In the genomic region with DNA sequence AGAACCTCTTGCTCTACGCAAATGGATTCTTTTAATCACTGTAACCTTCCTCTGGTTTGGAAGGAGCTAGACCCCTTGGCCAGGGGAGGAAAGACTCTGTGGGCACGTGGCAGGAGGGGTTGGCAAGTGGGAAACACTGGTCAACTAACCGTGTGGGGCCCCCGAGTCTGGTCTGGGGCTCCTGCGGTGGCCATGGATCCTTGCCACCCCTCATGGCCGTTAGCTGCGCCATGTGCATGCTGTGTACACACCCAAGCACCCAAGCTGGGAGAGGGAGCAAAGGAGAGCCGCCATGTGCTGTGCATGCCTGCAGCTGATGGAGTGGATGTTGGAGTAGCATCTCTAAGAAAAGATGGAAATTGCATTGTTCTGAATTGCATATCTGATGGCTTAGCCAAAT, we compare ENCODE assay signal across 25 cellular contexts.
DNase-seq lines count a peak whose midpoint lies in the region; ATAC-seq, FAIRE-seq and TF ChIP-seq lines count a peak whose summit lies in the region.
"Had no signal": no experiment of that assay in that cellular context is flagged by ENCODE, and none has a peak within 500 bp of the region (broad histone marks: within the 10 kb centered on the region; RNA-seq: fewer than 3 reads in every experiment).

No MANE protein-coding gene starts in this region.

- intact Hi-C loops in activated CD4-positive, alpha-beta T cell treated with anti-CD3 and anti-CD28 coated beads, Interleukin-2, amount 10 ng/mL, durations not matched to agents 24 days and 14 days (cut with micrococcal nuclease): loop anchor here (10.0 kb wide), 1 partner anchor 218 kb away; no protein-coding TSS in a partner anchor
- intact Hi-C loops in aorta (cut with DNase I): no loop called here

- H3K4ac ChIP-seq in neuronal stem cell (ENCODE audit: low read length): no peak overlapping the region

- H4K91ac ChIP-seq in neuronal stem cell (ENCODE audit: low read depth, low read length, poor library complexity): peak overlapping the region; percentile 90

- H2BK12ac ChIP-seq in neuronal stem cell (ENCODE audit: low read length): no peak overlapping the region

- no peak for TF ChIP-seq CTCF in astrocyte (IDR thresholded peaks at IDR 0.05; ENCODE audit: insufficient read depth, low read depth, low read length)

- H2BK120ac ChIP-seq in neuronal stem cell (ENCODE audit: low read depth, low read length): no peak overlapping the region

- peaks cover 10% of the 10 kb centered on the region for H3K9me3 Mint-ChIP-seq in activated CD4-positive, alpha-beta T cell treated with anti-CD3 and anti-CD28 coated beads, Interleukin-2, amount 10 ng/mL, durations not matched to agents 24 days and 14 days
- H3K9me3 Mint-ChIP-seq in activated CD4-positive, alpha-beta T cell treated with anti-CD3 and anti-CD28 coated beads, Interleukin-2, amount 10 ng/mL, durations not matched to agents 7 days and 5 days: peaks cover 2% of the 10 kb centered on the region
- H3K9me3 Mint-ChIP-seq in astrocyte (ENCODE audit: unreplicated experiment): peaks cover 3% of the 10 kb centered on the region
- H3K9me3 Mint-ChIP-seq: CD4-positive, alpha-beta T cell; CD8-positive, alpha-beta memory T cell had no signal

- H2AK5ac ChIP-seq in neuronal stem cell (ENCODE audit: low read depth, low read length): no peak overlapping the region

- H2BK5ac ChIP-seq in neuronal stem cell (ENCODE audit: low read length): no peak overlapping the region

- no peak overlapping the region for H4K8ac ChIP-seq in neuronal stem cell (ENCODE audit: low read depth, low read length)

- no peak for FAIRE-seq in astrocyte (lab: Jason Lieb, UNC)
- FAIRE-seq: A204.1, D721Med, GM12878, H1 had no signal

- H3K23ac ChIP-seq in neuronal stem cell (ENCODE audit: low read depth, low read length, poor library complexity): no peak overlapping the region

- CTCF ChIA-PET in activated CD4-positive, alpha-beta T cell treated with anti-CD3 and anti-CD28 coated beads, Interleukin-2, amount 10 ng/mL, durations not matched to agents 7 days and 5 days (lab: Charles Lee): no interaction called here

- no peaks in the 10 kb centered on the region for H3K79me2 ChIP-seq in astrocyte (ENCODE audit: insufficient read depth, low read length)

- H3K27ac ChIP-seq in astrocyte (ENCODE audit: low read depth, low read length): peak overlapping the region; percentile 67
- no peak overlapping the region for H3K27ac ChIP-seq in neuronal stem cell (replicated peaks; ENCODE audit: low read length)
- H3K27ac ChIP-seq in aorta (ENCODE audit: low read depth in 1 of 2, low read length in 2 of 2): no peak overlapping the region
- H3K27ac ChIP-seq: 22Rv1 had no signal

- no CpG with 5 or more reads among the region's 8 CpGs for WGBS in neuronal stem cell (ENCODE audit: extremely low coverage in 2 of 2, insufficient read length in 2 of 2, insufficient replicate concordance in 1 of 2), 2 donors
- WGBS in aorta, 2 donors: 89 to 93% methylated on average over 8 of the region's 8 CpGs

- no peak overlapping the region for H2AFZ ChIP-seq in astrocyte (ENCODE audit: low read depth, low read length)
- no peak overlapping the region for H2AFZ ChIP-seq in neuronal stem cell (ENCODE audit: low read length)

- peak; percentile 37 for DNase-seq in activated CD4-positive, alpha-beta T cell treated with anti-CD3 and anti-CD28 coated beads, Interleukin-2, amount 10 ng/mL, durations not matched to agents 24 days and 14 days
- no peak for DNase-seq in activated CD4-positive, alpha-beta T cell treated with anti-CD3 and anti-CD28 coated beads, Interleukin-2, amount 10 ng/mL, durations not matched to agents 7 days and 5 days
- DNase-seq in astrocyte (ENCODE audit: low read depth) (no peak), neuronal stem cell (ENCODE audit: low spot score) (no peak), aorta (no peak), activated gamma-delta T cell treated with Interleukin-2 at 50 U/mL for 16 hours (no peak), AG20443 (ENCODE audit: low spot score) (no peak), NCI-H2029 treated with DMSO at 0.1 percent for 48 hours (lab: John Stamatoyannopoulos, UW) (no peak)
- DNase-seq: AML-193; BE2C; CD4-positive, alpha-beta T cell; CD8-positive, alpha-beta memory T cell; DMS 273 treated with DMSO at 0.1 percent for 48 hours; DMS79; EL; GDM1; H7; HCEC 1CT had no signal

- no peak overlapping the region for H3K4me3 ChIP-seq in astrocyte (ENCODE audit: insufficient read depth, low read depth, low read length)
- no peak overlapping the region for H3K4me3 ChIP-seq in neuronal stem cell (ENCODE audit: low read length in 2 of 2)
- H3K4me3 ChIP-seq in aorta (ENCODE audit: low read length in 2 of 2): no peak overlapping the region
- H3K4me3 ChIP-seq: BLaER1 treated with 17β-estradiol and CSF1 and Interleukin-3, amounts not matched to agents 10 nM and 100 nM; GM12878 had no signal

- peak overlapping the region; percentile 2 for H3K9ac ChIP-seq in astrocyte (ENCODE audit: low read length)
- H3K9ac ChIP-seq in neuronal stem cell (ENCODE audit: low read depth, low read length, poor library complexity): no peak overlapping the region
- H3K9ac ChIP-seq: BLaER1 treated with 17β-estradiol and CSF1 and Interleukin-3, amounts not matched to agents 10 nM and 100 nM had no signal

- ATAC-seq in aorta (ENCODE audit: low FRiP score): peak; percentile 20
- ATAC-seq: GM12878 had no signal

- H3K27me3 ChIP-seq in astrocyte (ENCODE audit: insufficient read depth, low read length) (no peaks in the 10 kb centered on the region), neuronal stem cell (ENCODE audit: control insufficient read depth in 3 of 3, insufficient read depth in 3 of 3, low read depth in 1 of 3, low read length in 3 of 3) (no peaks in the 10 kb centered on the region), aorta (ENCODE audit: control insufficient read depth in 1 of 2, insufficient read depth in 2 of 2, low read length in 1 of 2) (no peaks in the 10 kb centered on the region)
- H3K27me3 ChIP-seq: BE2C; BLaER1 treated with 17β-estradiol and CSF1 and Interleukin-3, amounts not matched to agents 10 nM and 100 nM had no signal

- H3K9me3 ChIP-seq in astrocyte (ENCODE audit: insufficient read depth, low read depth, low read length) (no peaks in the 10 kb centered on the region), neuronal stem cell (replicated peaks in 1 of 2; ENCODE audit: control insufficient read depth in 2 of 2, insufficient read depth in 1 of 2, low read depth in 1 of 2, low read length in 2 of 2) (no peaks in the 10 kb centered on the region), aorta (ENCODE audit: control insufficient read depth, low read length) (no peaks in the 10 kb centered on the region)
- H3K9me3 ChIP-seq: BE2C had no signal

- H3K79me1 ChIP-seq in neuronal stem cell (ENCODE audit: low read depth, low read length): no peaks in the 10 kb centered on the region

- no peak overlapping the region for H3K27ac Mint-ChIP-seq in activated CD4-positive, alpha-beta T cell treated with anti-CD3 and anti-CD28 coated beads, Interleukin-2, amount 10 ng/mL, durations not matched to agents 24 days and 14 days
- H3K27ac Mint-ChIP-seq in activated CD4-positive, alpha-beta T cell treated with anti-CD3 and anti-CD28 coated beads, Interleukin-2, amount 10 ng/mL, durations not matched to agents 7 days and 5 days: no peak overlapping the region
- no peak overlapping the region for H3K27ac Mint-ChIP-seq in astrocyte (ENCODE audit: unreplicated experiment)
- H3K27ac Mint-ChIP-seq: CD14-positive monocyte; CD4-positive, alpha-beta T cell; CD8-positive, alpha-beta memory T cell had no signal

- H3K4me2 ChIP-seq in astrocyte (ENCODE audit: low read length) (peak overlapping the region; percentile 66), neuronal stem cell (ENCODE audit: insufficient read depth, low read length, poor library complexity, severe bottlenecking) (no peak overlapping the region)

- no peaks in the 10 kb centered on the region for H3K27me3 Mint-ChIP-seq in activated CD4-positive, alpha-beta T cell treated with anti-CD3 and anti-CD28 coated beads, Interleukin-2, amount 10 ng/mL, durations not matched to agents 24 days and 14 days
- H3K27me3 Mint-ChIP-seq in activated CD4-positive, alpha-beta T cell treated with anti-CD3 and anti-CD28 coated beads, Interleukin-2, amount 10 ng/mL, durations not matched to agents 7 days and 5 days: no peaks in the 10 kb centered on the region
- peaks cover 2% of the 10 kb centered on the region for H3K27me3 Mint-ChIP-seq in astrocyte (ENCODE audit: low read depth, unreplicated experiment)
- H3K27me3 Mint-ChIP-seq: CD4-positive, alpha-beta T cell had no signal

- H4K20me1 ChIP-seq in astrocyte (ENCODE audit: insufficient read depth, low read length): no peaks in the 10 kb centered on the region
- H4K20me1 ChIP-seq: BLaER1 treated with 17β-estradiol and CSF1 and Interleukin-3, amounts not matched to agents 10 nM and 100 nM had no signal

- H3K4me3 Mint-ChIP-seq in activated CD4-positive, alpha-beta T cell treated with anti-CD3 and anti-CD28 coated beads, Interleukin-2, amount 10 ng/mL, durations not matched to agents 24 days and 14 days: no peak overlapping the region
- no peak overlapping the region for H3K4me3 Mint-ChIP-seq in activated CD4-positive, alpha-beta T cell treated with anti-CD3 and anti-CD28 coated beads, Interleukin-2, amount 10 ng/mL, durations not matched to agents 7 days and 5 days
- no peak overlapping the region for H3K4me3 Mint-ChIP-seq in astrocyte (ENCODE audit: unreplicated experiment)
- H3K4me3 Mint-ChIP-seq: CD14-positive monocyte; CD4-positive, alpha-beta T cell; CD8-positive, alpha-beta memory T cell had no signal

- no peaks in the 10 kb centered on the region for H3K36me3 Mint-ChIP-seq in activated CD4-positive, alpha-beta T cell treated with anti-CD3 and anti-CD28 coated beads, Interleukin-2, amount 10 ng/mL, durations not matched to agents 24 days and 14 days (ENCODE audit: low read depth)
- H3K36me3 Mint-ChIP-seq in activated CD4-positive, alpha-beta T cell treated with anti-CD3 and anti-CD28 coated beads, Interleukin-2, amount 10 ng/mL, durations not matched to agents 7 days and 5 days (ENCODE audit: low read depth): no peaks in the 10 kb centered on the region
- no peaks in the 10 kb centered on the region for H3K36me3 Mint-ChIP-seq in astrocyte (ENCODE audit: low read depth, unreplicated experiment)
- H3K36me3 Mint-ChIP-seq: CD14-positive monocyte; CD8-positive, alpha-beta memory T cell had no signal

- H3K36me3 ChIP-seq in astrocyte (ENCODE audit: insufficient read depth, low read length) (no peaks in the 10 kb centered on the region), neuronal stem cell (replicated peaks in 1 of 2; ENCODE audit: control insufficient read depth in 2 of 2, insufficient read depth in 2 of 2, low read length in 2 of 2) (no peaks in the 10 kb centered on the region), aorta (ENCODE audit: control insufficient read depth in 1 of 2, insufficient read depth in 2 of 2, low read length in 1 of 2) (no peaks in the 10 kb centered on the region)
- H3K36me3 ChIP-seq: BE2C; BLaER1 treated with 17β-estradiol and CSF1 and Interleukin-3, amounts not matched to agents 10 nM and 100 nM had no signal

- H3K14ac ChIP-seq in neuronal stem cell (ENCODE audit: low read length): no peak overlapping the region

- H3K4me1 ChIP-seq in astrocyte (ENCODE audit: insufficient read depth, low read length) (peaks cover 8% of the 10 kb centered on the region), neuronal stem cell (ENCODE audit: control insufficient read depth in 2 of 2, insufficient read depth in 1 of 2, low read depth in 1 of 2, low read length in 2 of 2) (no peaks in the 10 kb centered on the region), aorta (ENCODE audit: control insufficient read depth in 1 of 2, insufficient read depth in 2 of 2, low read length in 2 of 2) (peaks cover 3 to 5% of the 10 kb centered on the region in 2 donors)
- H3K4me1 ChIP-seq: BE2C had no signal

- no peak overlapping the region for H2BK15ac ChIP-seq in neuronal stem cell (ENCODE audit: low read length)

- peak overlapping the region; percentile 72 for H3K18ac ChIP-seq in neuronal stem cell (ENCODE audit: low read length)

- H3K4me1 Mint-ChIP-seq in activated CD4-positive, alpha-beta T cell treated with anti-CD3 and anti-CD28 coated beads, Interleukin-2, amount 10 ng/mL, durations not matched to agents 24 days and 14 days: peaks cover 20% of the 10 kb centered on the region
- H3K4me1 Mint-ChIP-seq in activated CD4-positive, alpha-beta T cell treated with anti-CD3 and anti-CD28 coated beads, Interleukin-2, amount 10 ng/mL, durations not matched to agents 7 days and 5 days: peaks cover 13% of the 10 kb centered on the region
- peaks cover 9% of the 10 kb centered on the region for H3K4me1 Mint-ChIP-seq in astrocyte (ENCODE audit: low read depth, unreplicated experiment)
- H3K4me1 Mint-ChIP-seq: CD14-positive monocyte; CD8-positive, alpha-beta memory T cell had no signal

- POLR2A ChIA-PET in activated CD4-positive, alpha-beta T cell treated with anti-CD3 and anti-CD28 coated beads, Interleukin-2, amount 10 ng/mL, durations not matched to agents 7 days and 5 days (lab: Charles Lee): no interaction called here
